ENCODE assay signal across 9 cellular contexts in genomic region chr7:44080686-44081265, GRCh38. TPM values are rescaled to one million over a fixed set of nuclear protein-coding genes. Genes with fewer than 3 reads are reported as not detected.
DNase-seq lines count a peak whose midpoint lies in the region; ATAC-seq lines count a peak whose summit lies in the region.
"Had no signal": no experiment of that assay in that cellular context is flagged by ENCODE, and none has a peak within 500 bp of the region (broad histone marks: within the 10 kb centered on the region; RNA-seq: fewer than 3 reads in every experiment).

No MANE protein-coding gene starts in this region.

- H3K36me3 ChIP-seq in adipocyte (ENCODE audit: control insufficient read depth, insufficient read depth, low read length, severe bottlenecking) (peaks cover 48% of the 10 kb centered on the region), mesenchymal stem cell (ENCODE audit: control insufficient read depth in 1 of 2, insufficient read depth in 2 of 2, low read depth in 1 of 2, low read length in 2 of 2) (peaks cover 52 to 53% of the 10 kb centered on the region in 2 experiments)

- peak overlapping the region in 1 of 2 experiments; percentile 57 for H3K4ac ChIP-seq in mesenchymal stem cell (ENCODE audit: low read depth in 1 of 2, low read length in 2 of 2)

- H3K9ac ChIP-seq in adipocyte (ENCODE audit: low read length) (peak overlapping the region; percentile 95), mesenchymal stem cell (ENCODE audit: low read length) (peak overlapping the region; percentile 88)

- H4K91ac ChIP-seq in mesenchymal stem cell (ENCODE audit: low read length), result no peak overlapping the region

- no peak overlapping the region for H3K14ac ChIP-seq in mesenchymal stem cell (ENCODE audit: low read length in 2 of 2)

- H3K4me1 Mint-ChIP-seq in stimulated activated naive CD8-positive, alpha-beta T cell treated with anti-CD3 and anti-CD28 coated beads, Interleukin-15, Interleukin-2, amounts not matched to agents 100 ng/mL and 50 ng/mL, for 24 hours (ENCODE audit: low read depth), result peaks cover 55% of the 10 kb centered on the region

- no peak for DNase-seq in stimulated activated naive CD8-positive, alpha-beta T cell treated with anti-CD3 and anti-CD28 coated beads, Interleukin-15, Interleukin-2, amounts not matched to agents 100 U/mL and 50 U/mL, for 24 hours
- DNase-seq in adipocyte (ENCODE audit: low read depth) (no peak), mesenchymal stem cell (no peak), foreskin melanocyte (no peak), dermis blood vessel endothelial cell (no peak)
- DNase-seq in NK-92 treated with Interleukin-12 subunit alpha and Interleukin-12 subunit beta, amount 100 ng/mL, for 24 hours (lab: John Stamatoyannopoulos, UW), result no peak

- H3K27me3 ChIP-seq in adipocyte (replicated peaks; ENCODE audit: control insufficient read depth, insufficient read depth, low read length), result no peaks in the 10 kb centered on the region
- H3K27me3 ChIP-seq in mesenchymal stem cell (ENCODE audit: control insufficient read depth in 1 of 2, insufficient read depth in 1 of 2, low read length in 2 of 2), result no peaks in the 10 kb centered on the region

- peak overlapping the region; percentile 99 for H3K27ac Mint-ChIP-seq in stimulated activated naive CD8-positive, alpha-beta T cell treated with anti-CD3 and anti-CD28 coated beads, Interleukin-15, Interleukin-2, amounts not matched to agents 100 ng/mL and 50 ng/mL, for 24 hours

- H3K4me3 ChIP-seq in adipocyte (ENCODE audit: low read length) (peak overlapping the region; percentile 95), mesenchymal stem cell (ENCODE audit: insufficient read depth in 1 of 2, low read depth in 1 of 2, low read length in 2 of 2) (peak overlapping the region in 1 of 2 experiments; percentile 86)

- H3K4me1 ChIP-seq in adipocyte (ENCODE audit: control insufficient read depth, insufficient read depth, low read length) (peaks cover 34% of the 10 kb centered on the region), mesenchymal stem cell (ENCODE audit: control insufficient read depth, insufficient read depth, low read depth, low read length) (peaks cover 41% of the 10 kb centered on the region)

- no peak overlapping the region for H3K4me2 ChIP-seq in mesenchymal stem cell (ENCODE audit: low read length, poor library complexity, severe bottlenecking)

- peaks cover 34% of the 10 kb centered on the region for H3K79me1 ChIP-seq in mesenchymal stem cell (replicated peaks; ENCODE audit: low read length, poor library complexity, severe bottlenecking)

- H3K9me3 ChIP-seq in adipocyte (ENCODE audit: control insufficient read depth, low read length) (no peaks in the 10 kb centered on the region), mesenchymal stem cell (ENCODE audit: control insufficient read depth, low read length) (no peaks in the 10 kb centered on the region)

- no peak overlapping the region for H4K8ac ChIP-seq in mesenchymal stem cell (ENCODE audit: low read length)

- H3K23ac ChIP-seq in mesenchymal stem cell (ENCODE audit: low read length in 2 of 2), result no peak overlapping the region

- peaks cover 44% of the 10 kb centered on the region for H3K36me3 Mint-ChIP-seq in stimulated activated naive CD8-positive, alpha-beta T cell treated with anti-CD3 and anti-CD28 coated beads, Interleukin-15, Interleukin-2, amounts not matched to agents 100 ng/mL and 50 ng/mL, for 24 hours (ENCODE audit: low read depth)

- no peak overlapping the region for H2BK5ac ChIP-seq in mesenchymal stem cell (ENCODE audit: low read depth, low read length, poor library complexity, severe bottlenecking)

- no peak overlapping the region for H2BK120ac ChIP-seq in mesenchymal stem cell (ENCODE audit: low read depth, low read length)

- H2BK12ac ChIP-seq in mesenchymal stem cell (ENCODE audit: low read length in 2 of 2), result peak overlapping the region in 1 of 2 experiments; percentile 32

- no peaks in the 10 kb centered on the region for H3K9me3 Mint-ChIP-seq in stimulated activated naive CD8-positive, alpha-beta T cell treated with anti-CD3 and anti-CD28 coated beads, Interleukin-15, Interleukin-2, amounts not matched to agents 100 ng/mL and 50 ng/mL, for 24 hours

- H3K4me3 Mint-ChIP-seq in stimulated activated naive CD8-positive, alpha-beta T cell treated with anti-CD3 and anti-CD28 coated beads, Interleukin-15, Interleukin-2, amounts not matched to agents 100 ng/mL and 50 ng/mL, for 24 hours, result peak overlapping the region; percentile 95

- WGBS in mesenchymal stem cell, result 96% methylated on average over 10 of the region's 11 CpGs

- H3K27ac ChIP-seq in mesenchymal stem cell (ENCODE audit: low read length, poor library complexity, severe bottlenecking), result no peak overlapping the region

- H3K18ac ChIP-seq in mesenchymal stem cell (ENCODE audit: low read depth in 1 of 2, low read length in 2 of 2), result no peak overlapping the region

- ATAC-seq in stimulated activated naive CD8-positive, alpha-beta T cell treated with anti-CD3 and anti-CD28 coated beads, Interleukin-15, Interleukin-2, amounts not matched to agents 100 U/mL and 50 U/mL, for 24 hours, result no peak
- ATAC-seq in HG03342 (IDR thresholded peaks at IDR 0.05; ENCODE audit: unreplicated experiment), result no peak

- H2BK15ac ChIP-seq in mesenchymal stem cell (ENCODE audit: low read depth, poor library complexity, severe bottlenecking), result no peak overlapping the region

- no peaks in the 10 kb centered on the region for H3K27me3 Mint-ChIP-seq in stimulated activated naive CD8-positive, alpha-beta T cell treated with anti-CD3 and anti-CD28 coated beads, Interleukin-15, Interleukin-2, amounts not matched to agents 100 ng/mL and 50 ng/mL, for 24 hours

- no peak overlapping the region for H2AFZ ChIP-seq in mesenchymal stem cell (ENCODE audit: low read depth, low read length)

- H2AK5ac ChIP-seq in mesenchymal stem cell (ENCODE audit: low read length, severe bottlenecking), result peak overlapping the region; percentile 44

RNA-seq across cellular contexts. Expression of gene POLM, which starts 1.6 kb away (rescaled TPM):
- 6.5 TPM for polyA plus RNA-seq in mesenchymal stem cell (2013, experiment 1 of 2)
- polyA plus RNA-seq in mesenchymal stem cell (2013, experiment 2 of 2), result 5.7 TPM
- 13.9 and 16.2 TPM in 2 replicates for total RNA-seq in dermis blood vessel endothelial cell

RNA-seq across cellular contexts. Expression of gene PGAM2, which starts 15.4 kb away (rescaled TPM):
- polyA plus RNA-seq in mesenchymal stem cell (2013, experiment 1 of 2), result not detected
- polyA plus RNA-seq in mesenchymal stem cell (2013, experiment 2 of 2), result not detected
- 0.19 and 0.51 TPM in 2 replicates for total RNA-seq in dermis blood vessel endothelial cell
- total RNA-seq: dermis microvascular lymphatic vessel endothelial cell had no signal

RNA-seq across cellular contexts. Expression of gene AEBP1, which starts 23.4 kb away (rescaled TPM):
- polyA plus RNA-seq in mesenchymal stem cell (2013, experiment 1 of 2), result 95.5 TPM
- polyA plus RNA-seq in mesenchymal stem cell (2013, experiment 2 of 2), result 88.2 TPM
- 12.9 and 40.4 TPM in 2 replicates for total RNA-seq in dermis blood vessel endothelial cell

RNA-seq across cellular contexts. Expression of gene DBNL, which starts 36.3 kb away (rescaled TPM):
- polyA plus RNA-seq in mesenchymal stem cell (2013, experiment 1 of 2), result 51.9 TPM
- polyA plus RNA-seq in mesenchymal stem cell (2013, experiment 2 of 2), result 52.3 TPM
- 153 and 182 TPM in 2 replicates for total RNA-seq in dermis blood vessel endothelial cell

RNA-seq across cellular contexts. Expression of gene POLD2, which starts 42.6 kb away (rescaled TPM):
- 59.3 TPM for polyA plus RNA-seq in mesenchymal stem cell (2013, experiment 1 of 2)
- 56.2 TPM for polyA plus RNA-seq in mesenchymal stem cell (2013, experiment 2 of 2)
- 44.4 and 89.1 TPM in 2 replicates for total RNA-seq in dermis blood vessel endothelial cell
